8 cellular contexts compared by ENCODE assay signal in genomic region chr9:131395027-131395744, GRCh38. TPM values are rescaled to one million over a fixed set of nuclear protein-coding genes. Genes with fewer than 3 reads are reported as not detected.
DNase-seq lines count a peak whose midpoint lies in the region; ATAC-seq and TF ChIP-seq lines count a peak whose summit lies in the region.

No MANE protein-coding gene starts in this region.

- DNase-seq in KG1 (lab: John Stamatoyannopoulos, UW) (peak; percentile 41), mesendoderm (no peak)
- DNase-seq in activated CD4-positive, alpha-beta T cell treated with anti-CD3 and anti-CD28 coated beads for 4 hours = peak; percentile 71 to 72
- DNase-seq in stimulated activated effector memory CD8-positive, alpha-beta T cell treated with anti-CD3 and anti-CD28 coated beads, Interleukin-12 subunit alpha, Interleukin-12 subunit beta, amount 100 ng/mL, for 72 hours (ENCODE audit: low spot score in 2 of 2) = peak; percentile 48 to 79

- peak overlapping the region; percentile 83 for H3K27ac ChIP-seq in DOHH2 (ENCODE audit: low read depth, low read length)
- peak overlapping the region; percentile 65 for H3K27ac ChIP-seq in cingulate gyrus (ENCODE audit: low read depth, low read length)
- H3K27ac ChIP-seq in mesendoderm (ENCODE audit: low read depth, low read length) = peak overlapping the region; percentile 95

- peak overlapping the region; percentile 84 for H3K4me3 Mint-ChIP-seq in stimulated activated effector memory CD8-positive, alpha-beta T cell treated with anti-CD3 and anti-CD28 coated beads, Interleukin-12 subunit alpha, Interleukin-12 subunit beta, amount 100 ng/mL, for 72 hours

- peak overlapping the region; percentile 89 for H3K23ac ChIP-seq in mesendoderm (ENCODE audit: low read length)

- no CpG with 5 or more reads among the region's 12 CpGs for WGBS in mesendoderm (ENCODE audit: extremely low coverage, insufficient coverage, low lambda C conversion rate)

- peak overlapping the region; percentile 98 for H2BK120ac ChIP-seq in mesendoderm (ENCODE audit: low read depth, low read length)

- H3K18ac ChIP-seq in mesendoderm (ENCODE audit: low read length) = peak overlapping the region; percentile 100

- peak overlapping the region; percentile 90 for H2AK5ac ChIP-seq in mesendoderm (ENCODE audit: low read length)

- H3K4ac ChIP-seq in mesendoderm (ENCODE audit: low read depth, low read length) = peak overlapping the region; percentile 100

- H3K4me1 ChIP-seq in DOHH2 (ENCODE audit: control insufficient read depth, low read length) (peaks cover 56% of the 10 kb centered on the region), mesendoderm (ENCODE audit: control insufficient read depth, low read depth, low read length) (peaks cover 10% of the 10 kb centered on the region)

- H3K9me3 ChIP-seq in DOHH2 (ENCODE audit: control insufficient read depth, insufficient read depth, low read length) = no peaks in the 10 kb centered on the region

- H3F3A ChIP-seq in DOHH2 (ENCODE audit: control insufficient read depth, insufficient read depth) = peaks cover 33% of the 10 kb centered on the region

- peak overlapping the region; percentile 69 for H2BK5ac ChIP-seq in mesendoderm (ENCODE audit: low read length)

- H3K4me3 ChIP-seq in DOHH2 (ENCODE audit: low read length) (peak overlapping the region; percentile 81), mesendoderm (ENCODE audit: low read length) (peak overlapping the region; percentile 93)

- peak overlapping the region; percentile 99 for H4K8ac ChIP-seq in mesendoderm (ENCODE audit: low read depth, low read length)

- H3K79me2 ChIP-seq in DOHH2 (ENCODE audit: control insufficient read depth, low read length) (peaks cover 59% of the 10 kb centered on the region), mesendoderm (ENCODE audit: control insufficient read depth, insufficient read depth, low read length) (peaks cover 55% of the 10 kb centered on the region)

- peak; percentile 25 for TF ChIP-seq CTCF in DOHH2 (IDR thresholded peaks at IDR 0.05; ENCODE audit: low read depth, low read length, poor library complexity, severe bottlenecking)

- H4K20me1 ChIP-seq in DOHH2 (ENCODE audit: control insufficient read depth, insufficient read depth, low read depth, low read length) = peaks cover 40% of the 10 kb centered on the region

- H3K56ac ChIP-seq in mesendoderm (ENCODE audit: low read length) = peak overlapping the region; percentile 95

- H3K79me1 ChIP-seq in mesendoderm (ENCODE audit: low read length) = no peaks in the 10 kb centered on the region

- peaks cover 49% of the 10 kb centered on the region for H3K36me3 Mint-ChIP-seq in stimulated activated effector memory CD8-positive, alpha-beta T cell treated with anti-CD3 and anti-CD28 coated beads, Interleukin-12 subunit alpha, Interleukin-12 subunit beta, amount 100 ng/mL, for 72 hours

- H3K9ac ChIP-seq in mesendoderm (ENCODE audit: low read length) = peak overlapping the region; percentile 98

- H3K9me3 Mint-ChIP-seq in stimulated activated effector memory CD8-positive, alpha-beta T cell treated with anti-CD3 and anti-CD28 coated beads, Interleukin-12 subunit alpha, Interleukin-12 subunit beta, amount 100 ng/mL, for 72 hours = no peaks in the 10 kb centered on the region

- H3K36me3 ChIP-seq in DOHH2 (ENCODE audit: control insufficient read depth, low read length) = peaks cover 42% of the 10 kb centered on the region
- no peaks in the 10 kb centered on the region for H3K36me3 ChIP-seq in mesendoderm (ENCODE audit: control insufficient read depth, insufficient read depth, low read length)

- H3K27me3 ChIP-seq in DOHH2 (ENCODE audit: control insufficient read depth, low read length) (no peaks in the 10 kb centered on the region), mesendoderm (ENCODE audit: insufficient read depth, low read length, poor library complexity) (no peaks in the 10 kb centered on the region)

- H3K4me2 ChIP-seq in DOHH2 (ENCODE audit: low read length) (peak overlapping the region; percentile 91), mesendoderm (ENCODE audit: low read length) (peak overlapping the region; percentile 95)

- H3K9me2 ChIP-seq in DOHH2 (replicated peaks; ENCODE audit: control insufficient read depth, low read length) = no peaks in the 10 kb centered on the region

- peak overlapping the region; percentile 92 for H3K27ac Mint-ChIP-seq in stimulated activated effector memory CD8-positive, alpha-beta T cell treated with anti-CD3 and anti-CD28 coated beads, Interleukin-12 subunit alpha, Interleukin-12 subunit beta, amount 100 ng/mL, for 72 hours

- H3K4me1 Mint-ChIP-seq in stimulated activated effector memory CD8-positive, alpha-beta T cell treated with anti-CD3 and anti-CD28 coated beads, Interleukin-12 subunit alpha, Interleukin-12 subunit beta, amount 100 ng/mL, for 72 hours = peaks cover 55% of the 10 kb centered on the region

- no peak overlapping the region for H4K5ac ChIP-seq in mesendoderm (ENCODE audit: low read length)

- ATAC-seq in stimulated activated effector memory CD8-positive, alpha-beta T cell treated with anti-CD3 and anti-CD28 coated beads, Interleukin-12 subunit alpha, Interleukin-12 subunit beta, amount 100 ng/mL, for 72 hours = peak; percentile 77
- ATAC-seq in GM18861 (IDR thresholded peaks at IDR 0.05; ENCODE audit: unreplicated experiment) (no peak), HG02973 (IDR thresholded peaks at IDR 0.05; ENCODE audit: unreplicated experiment) (no peak)

- H2BK15ac ChIP-seq in mesendoderm (replicated peaks; ENCODE audit: low read depth) = no peak overlapping the region

RNA-seq across cellular contexts. Expression of gene PRRC2B, which starts 1.3 kb away (rescaled TPM):
- polyA plus RNA-seq in mesendoderm (2013, experiment 1 of 2) = 62.7 TPM
- 70.0 TPM for polyA plus RNA-seq in mesendoderm (2013, experiment 2 of 2)
